In the genomic region with DNA sequence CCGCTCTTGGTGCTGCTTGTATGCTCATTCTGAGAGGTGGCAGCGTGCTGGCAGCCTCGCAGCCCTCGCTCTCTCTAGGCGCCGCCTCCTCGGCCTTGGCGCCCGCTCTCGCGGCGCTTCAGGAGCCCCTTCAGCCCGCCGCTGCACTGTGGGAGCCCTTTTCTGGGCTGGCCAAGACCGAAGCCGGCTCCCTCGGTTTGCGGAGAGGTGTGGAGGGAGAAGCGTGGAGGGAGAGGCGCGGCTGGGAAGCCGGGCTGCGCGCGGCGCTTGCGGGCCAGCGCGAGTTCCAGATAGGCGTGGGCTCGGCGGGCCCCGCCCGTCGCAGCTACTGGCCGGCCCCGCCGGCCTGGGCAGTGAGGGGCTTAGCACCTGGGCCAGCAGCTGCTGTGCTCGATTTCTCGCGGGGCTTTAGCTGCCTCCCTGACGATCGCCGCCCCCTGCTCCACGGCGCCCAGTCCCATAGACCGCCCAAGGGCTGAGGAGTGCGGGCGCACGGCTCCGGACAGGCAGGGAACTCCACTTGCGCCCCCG, we compare ENCODE assay signal across 9 cellular contexts. TPM values are rescaled to one million over a fixed set of nuclear protein-coding genes. Genes with fewer than 3 reads are reported as not detected.
DNase-seq lines count a peak whose midpoint lies in the region; ATAC-seq and TF ChIP-seq lines count a peak whose summit lies in the region.
"Had no signal": no experiment of that assay in that cellular context is flagged by ENCODE, and none has a peak within 500 bp of the region (broad histone marks: within the 10 kb centered on the region; RNA-seq: fewer than 3 reads in every experiment).

No MANE protein-coding gene starts in this region.

- WGBS in hepatocyte (ENCODE audit: low lambda C conversion rate, missing lambda C conversion rate): 87% methylated on average over 42 of the region's 53 CpGs

- H3K4me3 ChIP-seq in hepatocyte (no peak overlapping the region), skeletal muscle satellite cell (ENCODE audit: low read length) (peak overlapping the region; percentile 73)

- intact Hi-C loops in CD4-positive, alpha-beta T cell (cut with DNase I, micrococcal nuclease): loop anchor here in 1 of 2 experiments (5.0 to 10.0 kb wide), 2 partner anchors 237 to 574 kb away; a partner anchor contains a TSS

- H3K79me2 ChIP-seq in hepatocyte: no peaks in the 10 kb centered on the region

- peak in 3 of 10 experiments; percentile 17 to 43 (median 19) for DNase-seq in CD4-positive, alpha-beta T cell
- peak; percentile 24 for DNase-seq in activated naive CD8-positive, alpha-beta T cell treated with anti-CD3 and anti-CD28 coated beads, Interleukin-2, amount 50 U/mL, for 24 hours
- DNase-seq in hepatocyte (ENCODE audit: low spot score): no peak
- DNase-seq in AML-193 (lab: John Stamatoyannopoulos, UW): no peak
- no peak for DNase-seq in DMS79 treated with DMSO at 0.1 percent for 48 hours (lab: John Stamatoyannopoulos, UW)

- peak overlapping the region; percentile 81 for H3K9ac ChIP-seq in skeletal muscle satellite cell (ENCODE audit: low read depth, low read length)

- H3K4me3 Mint-ChIP-seq in CD4-positive, alpha-beta T cell: peak overlapping the region; percentile 71
- peak overlapping the region; percentile 57 for H3K4me3 Mint-ChIP-seq in activated naive CD8-positive, alpha-beta T cell treated with anti-CD3 and anti-CD28 coated beads, Interleukin-2, amount 50 U/mL, for 24 hours

- no peak overlapping the region for H2AFZ ChIP-seq in hepatocyte

- H3K4me1 ChIP-seq in hepatocyte (ENCODE audit: insufficient read depth): no peaks in the 10 kb centered on the region
- peaks cover 7% of the 10 kb centered on the region for H3K4me1 ChIP-seq in skeletal muscle satellite cell (ENCODE audit: control insufficient read depth, insufficient read depth, low read length)

- no peak overlapping the region for H3K27ac Mint-ChIP-seq in CD4-positive, alpha-beta T cell
- H3K27ac Mint-ChIP-seq in activated naive CD8-positive, alpha-beta T cell treated with anti-CD3 and anti-CD28 coated beads, Interleukin-2, amount 50 U/mL, for 24 hours: no peak overlapping the region

- peak; percentile 69 for ATAC-seq in CD4-positive, alpha-beta T cell (ENCODE audit: poor library complexity)
- ATAC-seq in HG03521 (IDR thresholded peaks at IDR 0.05; ENCODE audit: unreplicated experiment) (peak; percentile 78), HG03378 (IDR thresholded peaks at IDR 0.05; ENCODE audit: unreplicated experiment) (no peak)
- ATAC-seq in activated naive CD8-positive, alpha-beta T cell treated with anti-CD3 and anti-CD28 coated beads, Interleukin-2, amount 50 U/mL, for 24 hours: peak; percentile 69

- no peaks in the 10 kb centered on the region for H4K20me1 ChIP-seq in hepatocyte (ENCODE audit: insufficient read depth, poor library complexity, severe bottlenecking)

- peak overlapping the region; percentile 13 for H3K4me2 ChIP-seq in hepatocyte
- peak overlapping the region; percentile 78 for H3K4me2 ChIP-seq in skeletal muscle satellite cell (ENCODE audit: low read length)

- H3K9me3 ChIP-seq in CD4-positive, alpha-beta T cell (ENCODE audit: control insufficient read depth, low read length): peaks cover 10% of the 10 kb centered on the region
- H3K9me3 ChIP-seq in hepatocyte (ENCODE audit: low read depth) (no peaks in the 10 kb centered on the region), skeletal muscle satellite cell (replicated peaks; ENCODE audit: low read length) (peaks cover 4% of the 10 kb centered on the region)

- H3K9me2 ChIP-seq in hepatocyte (replicated peaks; ENCODE audit: insufficient read depth): no peaks in the 10 kb centered on the region

- CTCF ChIA-PET in CD4-positive, alpha-beta T cell (lab: Charles Lee): no interaction called here

- POLR2A ChIA-PET in CD4-positive, alpha-beta T cell (lab: Charles Lee): interaction anchor here (1.2 kb wide), 1 partner anchor 19 kb away, joined by 5 read pairs; a partner anchor contains a TSS

- no peaks in the 10 kb centered on the region for H3K36me3 ChIP-seq in hepatocyte (replicated peaks; ENCODE audit: insufficient read depth, low read depth)
- no peaks in the 10 kb centered on the region for H3K36me3 ChIP-seq in skeletal muscle satellite cell (ENCODE audit: insufficient read depth, low read length)

- no peaks in the 10 kb centered on the region for H3K9me3 Mint-ChIP-seq in CD4-positive, alpha-beta T cell
- peaks cover 13% of the 10 kb centered on the region for H3K9me3 Mint-ChIP-seq in activated naive CD8-positive, alpha-beta T cell treated with anti-CD3 and anti-CD28 coated beads, Interleukin-2, amount 50 U/mL, for 24 hours

- H3K4me1 Mint-ChIP-seq in CD4-positive, alpha-beta T cell (ENCODE audit: low read depth): peaks cover 4% of the 10 kb centered on the region
- peaks cover 3% of the 10 kb centered on the region for H3K4me1 Mint-ChIP-seq in activated naive CD8-positive, alpha-beta T cell treated with anti-CD3 and anti-CD28 coated beads, Interleukin-2, amount 50 U/mL, for 24 hours

- no peak overlapping the region for H3K27ac ChIP-seq in CD4-positive, alpha-beta T cell (ENCODE audit: low read depth, low read length)
- H3K27ac ChIP-seq in hepatocyte: no peak overlapping the region
- H3K27ac ChIP-seq: epithelial cell of prostate had no signal

- H3K27me3 Mint-ChIP-seq in CD4-positive, alpha-beta T cell: peaks cover 12% of the 10 kb centered on the region
- peaks cover 10% of the 10 kb centered on the region for H3K27me3 Mint-ChIP-seq in activated naive CD8-positive, alpha-beta T cell treated with anti-CD3 and anti-CD28 coated beads, Interleukin-2, amount 50 U/mL, for 24 hours

- no peaks in the 10 kb centered on the region for H3K36me3 Mint-ChIP-seq in CD4-positive, alpha-beta T cell (ENCODE audit: low read depth)
- H3K36me3 Mint-ChIP-seq in activated naive CD8-positive, alpha-beta T cell treated with anti-CD3 and anti-CD28 coated beads, Interleukin-2, amount 50 U/mL, for 24 hours (ENCODE audit: low read depth): no peaks in the 10 kb centered on the region

- TF ChIP-seq CTCF in CD4-positive, alpha-beta T cell (IDR thresholded peaks at IDR 0.05): no peak
- no peak for TF ChIP-seq CTCF in hepatocyte (IDR thresholded peaks at IDR 0.05; ENCODE audit: poor library complexity)

- no peaks in the 10 kb centered on the region for H3K27me3 ChIP-seq in CD4-positive, alpha-beta T cell (ENCODE audit: control insufficient read depth, insufficient read depth, low read length)
- H3K27me3 ChIP-seq in hepatocyte (no peaks in the 10 kb centered on the region), skeletal muscle satellite cell (ENCODE audit: control insufficient read depth, insufficient read depth, low read length) (no peaks in the 10 kb centered on the region)

RNA-seq across cellular contexts. Expression of a gene that starts 19.5 kb away (rescaled TPM):
- total RNA-seq in CD4-positive, alpha-beta T cell: 10 to 100 TPM; 31.4 to 31.9 TPM
- total RNA-seq in hepatocyte: 41.7 and 43.8 TPM in 2 replicates
- polyA plus RNA-seq in hepatocyte: 16.2 and 23.5 TPM in 2 replicates
- 13.9 and 15.1 TPM in 2 replicates for total RNA-seq in skeletal muscle satellite cell (2012; rRNA removed)
